ENCODE assay signal across 19 cellular contexts in the genomic region with DNA sequence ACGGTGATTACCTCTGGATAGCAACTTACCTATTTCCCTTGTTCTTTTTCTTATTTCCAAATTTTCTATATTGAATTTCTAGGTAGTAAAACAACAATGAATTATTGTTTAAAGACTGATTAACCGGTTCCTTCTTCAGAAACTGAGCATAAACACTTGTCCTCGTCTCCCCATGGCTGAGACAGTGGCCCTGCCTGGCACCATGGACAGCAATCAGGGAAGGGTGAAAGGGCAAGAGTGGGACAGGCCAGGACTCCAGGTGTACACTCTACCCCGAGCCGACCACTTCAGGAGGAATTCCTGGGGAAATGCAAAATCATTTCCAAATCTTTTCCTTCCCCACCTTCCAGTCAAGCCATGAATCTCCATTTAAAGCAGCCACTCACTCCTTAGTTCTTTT.
"Had no signal": no experiment of that assay in that cellular context is flagged by ENCODE, and none has a peak within 500 bp of the region (broad histone marks: within the 10 kb centered on the region; RNA-seq: fewer than 3 reads in every experiment).

No MANE protein-coding gene starts in this region.

- H3K4me3 Mint-ChIP-seq: activated CD8-positive, alpha-beta memory T cell treated with anti-CD3 and anti-CD28 coated beads, Interleukin-2, amount 10 ng/mL, durations not matched to agents 7 days and 5 days; activated naive CD8-positive, alpha-beta T cell treated with anti-CD3 and anti-CD28 coated beads for 36 hours; activated T-cell treated with anti-CD3 and anti-CD28 coated beads, Interleukin-2, amount 50 U/mL, for 24 hours; memory B cell; natural killer cell had no signal

- H3K9me3 Mint-ChIP-seq: activated naive CD8-positive, alpha-beta T cell treated with anti-CD3 and anti-CD28 coated beads for 36 hours; activated T-cell treated with anti-CD3 and anti-CD28 coated beads, Interleukin-2, amount 50 U/mL, for 24 hours; memory B cell; natural killer cell had no signal

- H3K4me3 ChIP-seq: esophagus squamous epithelium, testis, vagina had no signal

- H3K9me3 ChIP-seq: esophagus squamous epithelium, testis, vagina had no signal

- H3K4me1 Mint-ChIP-seq: memory B cell had no signal

- FAIRE-seq: endometrium had no signal

- H3K27me3 ChIP-seq: esophagus squamous epithelium, testis, vagina had no signal

- DNase-seq: activated CD4-positive, alpha-beta T cell treated with anti-CD3 and anti-CD28 coated beads for 1 hour; activated CD4-positive, alpha-beta T cell treated with anti-CD3 and anti-CD28 coated beads, Interleukin-2, amount 50 U/mL, for 48 hours; activated CD8-positive, alpha-beta memory T cell treated with anti-CD3 and anti-CD28 coated beads, Interleukin-2, amount 10 ng/mL, durations not matched to agents 7 days and 5 days; activated effector memory CD4-positive, alpha-beta T cell treated with anti-CD3 and anti-CD28 coated beads, Interleukin-2, amount 50 U/mL, for 16 hours; activated naive CD8-positive, alpha-beta T cell treated with anti-CD3 and anti-CD28 coated beads for 36 hours; activated T-cell treated with anti-CD3 and anti-CD28 coated beads, Interleukin-2, amount 50 U/mL, for 24 hours; anterior cingulate cortex; esophagus squamous epithelium; foreskin fibroblast; head of caudate nucleus; left colon; natural killer cell; nucleus accumbens; stimulated activated CD4-positive, alpha-beta T cell treated with anti-CD3 and anti-CD28 coated beads, Interleukin-2, amount 100 ng/mL, for 48 hours; stimulated activated naive CD4-positive, alpha-beta T cell treated with Interleukin-2 at 50 U/mL for 16 hours; testis had no signal

- H3K27ac Mint-ChIP-seq: activated CD8-positive, alpha-beta memory T cell treated with anti-CD3 and anti-CD28 coated beads, Interleukin-2, amount 10 ng/mL, durations not matched to agents 7 days and 5 days; activated naive CD8-positive, alpha-beta T cell treated with anti-CD3 and anti-CD28 coated beads for 36 hours; activated T-cell treated with anti-CD3 and anti-CD28 coated beads, Interleukin-2, amount 50 U/mL, for 24 hours; memory B cell; natural killer cell had no signal

- H3K27me3 Mint-ChIP-seq: activated CD8-positive, alpha-beta memory T cell treated with anti-CD3 and anti-CD28 coated beads, Interleukin-2, amount 10 ng/mL, durations not matched to agents 7 days and 5 days; activated naive CD8-positive, alpha-beta T cell treated with anti-CD3 and anti-CD28 coated beads for 36 hours; activated T-cell treated with anti-CD3 and anti-CD28 coated beads, Interleukin-2, amount 50 U/mL, for 24 hours; memory B cell had no signal

- ATAC-seq: activated CD8-positive, alpha-beta memory T cell treated with anti-CD3 and anti-CD28 coated beads, Interleukin-2, amount 10 ng/mL, durations not matched to agents 7 days and 5 days; natural killer cell had no signal
